In genomic region chr15:39781147-39781966, GRCh38 we compare ENCODE assay signal across 8 cellular contexts. TPM values are rescaled to one million over a fixed set of nuclear protein-coding genes. Genes with fewer than 3 reads are reported as not detected.
A peak's percentile ranks its signal among the peaks of the same experiment; 100 is the strongest.
DNase-seq lines count a peak whose midpoint lies in the region; ATAC-seq and TF ChIP-seq lines count a peak whose summit lies in the region.

No MANE protein-coding gene starts in this region.

- intact Hi-C loops in CD8-positive, alpha-beta T cell (cut with DNase I, micrococcal nuclease) = loop anchor here (5.0 to 10.0 kb wide), 7 partner anchors 141 to 1336 kb away; partner anchors contain the start of genes GPR176 (in 1 of the 2), INAFM2 (in 1 of the 2), INO80 (in 1 of the 2) and KNL1 (in 1 of the 2)

- no peak overlapping the region for H3K4me3 ChIP-seq in CD8-positive, alpha-beta T cell (ENCODE audit: low read depth, low read length)
- peak overlapping the region; percentile 94 for H3K4me3 ChIP-seq in HUES64 (ENCODE audit: low read length)

- peaks cover 20% of the 10 kb centered on the region for H3K4me1 ChIP-seq in CD8-positive, alpha-beta T cell (ENCODE audit: insufficient read depth, low read length)
- peaks cover 37% of the 10 kb centered on the region for H3K4me1 ChIP-seq in HUES64 (ENCODE audit: insufficient read depth, low read length)

- H3K9me3 Mint-ChIP-seq in CD8-positive, alpha-beta T cell = no peaks in the 10 kb centered on the region
- H3K9me3 Mint-ChIP-seq in activated T-helper 17 cell treated with anti-CD3 and anti-CD28 coated beads, Interleukin-2, amount 50 U/mL, for 72 hours = no peaks in the 10 kb centered on the region
- H3K9me3 Mint-ChIP-seq in naive B cell = no peaks in the 10 kb centered on the region

- peak overlapping the region; percentile 19 for H3K27ac Mint-ChIP-seq in CD8-positive, alpha-beta T cell
- peak overlapping the region; percentile 75 for H3K27ac Mint-ChIP-seq in activated T-helper 17 cell treated with anti-CD3 and anti-CD28 coated beads, Interleukin-2, amount 50 U/mL, for 72 hours
- peak overlapping the region in 2 of 6 donors; percentile 11 to 70 for H3K27ac Mint-ChIP-seq in naive B cell

- CTCF ChIA-PET in CD8-positive, alpha-beta T cell (lab: Charles Lee) = interaction anchor here (0.7 kb wide), 1 partner anchor 526 kb away, joined by 4 read pairs; no protein-coding TSS in a partner anchor

- H3K27ac ChIP-seq in CD8-positive, alpha-beta T cell (ENCODE audit: low read depth, low read length) = peak overlapping the region; percentile 68
- H3K27ac ChIP-seq in HUES64 (ENCODE audit: low read depth, low read length) = no peak overlapping the region

- peaks cover 2% of the 10 kb centered on the region for H3K27me3 Mint-ChIP-seq in CD8-positive, alpha-beta T cell (ENCODE audit: low read depth)
- H3K27me3 Mint-ChIP-seq in activated T-helper 17 cell treated with anti-CD3 and anti-CD28 coated beads, Interleukin-2, amount 50 U/mL, for 72 hours = peaks cover 3% of the 10 kb centered on the region
- H3K27me3 Mint-ChIP-seq in naive B cell = peaks cover 4 to 13% (median 11%) of the 10 kb centered on the region in 3 donors

- H3K4me3 Mint-ChIP-seq in CD8-positive, alpha-beta T cell = peak overlapping the region; percentile 85
- H3K4me3 Mint-ChIP-seq in activated T-helper 17 cell treated with anti-CD3 and anti-CD28 coated beads, Interleukin-2, amount 50 U/mL, for 72 hours = peak overlapping the region; percentile 82
- H3K4me3 Mint-ChIP-seq in naive B cell = peak overlapping the region in 7 of 8 donors; percentile 3 to 99 (median 94)

- WGBS in HUES64 = 87% methylated on average over 4 of the region's 4 CpGs

- no peaks in the 10 kb centered on the region for H3K36me3 ChIP-seq in CD8-positive, alpha-beta T cell (ENCODE audit: insufficient read depth, low read length)
- no peaks in the 10 kb centered on the region for H3K36me3 ChIP-seq in HUES64 (ENCODE audit: insufficient read depth, low read length)

- H3K36me3 Mint-ChIP-seq in CD8-positive, alpha-beta T cell = peaks cover 16% of the 10 kb centered on the region
- H3K36me3 Mint-ChIP-seq in activated T-helper 17 cell treated with anti-CD3 and anti-CD28 coated beads, Interleukin-2, amount 50 U/mL, for 72 hours (ENCODE audit: low read depth) = no peaks in the 10 kb centered on the region
- H3K36me3 Mint-ChIP-seq in naive B cell = no peaks in the 10 kb centered on the region

- TF ChIP-seq CTCF in CD8-positive, alpha-beta T cell (IDR thresholded peaks at IDR 0.05) = no peak

- no peak overlapping the region for H3K9ac ChIP-seq in HUES64 (ENCODE audit: low read depth, low read length)

- H3K9me3 ChIP-seq in CD8-positive, alpha-beta T cell (ENCODE audit: low read length) = no peaks in the 10 kb centered on the region
- H3K9me3 ChIP-seq in HUES64 (ENCODE audit: insufficient read depth, low read depth, low read length) = no peaks in the 10 kb centered on the region

- H3K27me3 ChIP-seq in CD8-positive, alpha-beta T cell (ENCODE audit: insufficient read depth, low read length) = no peaks in the 10 kb centered on the region
- H3K27me3 ChIP-seq in HUES64 (ENCODE audit: insufficient read depth, low read length) = no peaks in the 10 kb centered on the region

- peaks cover 43% of the 10 kb centered on the region for H3K4me1 Mint-ChIP-seq in CD8-positive, alpha-beta T cell (ENCODE audit: low read depth)
- peaks cover 31% of the 10 kb centered on the region for H3K4me1 Mint-ChIP-seq in activated T-helper 17 cell treated with anti-CD3 and anti-CD28 coated beads, Interleukin-2, amount 50 U/mL, for 72 hours
- peaks cover 17 to 43% (median 27%) of the 10 kb centered on the region in 3 donors for H3K4me1 Mint-ChIP-seq in naive B cell

- POLR2A ChIA-PET in CD8-positive, alpha-beta T cell (lab: Charles Lee) = interaction anchor here (1.4 kb wide), 1 partner anchor 8 kb away, joined by 4 read pairs; no protein-coding TSS in a partner anchor

- no peak for ATAC-seq in CD8-positive, alpha-beta T cell
- ATAC-seq in activated T-helper 17 cell treated with anti-CD3 and anti-CD28 coated beads, Interleukin-2, amount 50 U/mL, for 72 hours (replicated peaks) = no peak
- ATAC-seq in naive B cell (ENCODE audit: low read depth in 2 of 2) = no peak
- no peak for ATAC-seq in HG03108 (IDR thresholded peaks at IDR 0.05; ENCODE audit: unreplicated experiment)

- DNase-seq in CD8-positive, alpha-beta T cell = no peak
- DNase-seq in naive B cell = no peak
- no peak for DNase-seq in SW 1271 (lab: John Stamatoyannopoulos, UW)
- DNase-seq in SIG-M5 treated with dmso at 0.1 percent for 504 hours (lab: John Stamatoyannopoulos, UW; ENCODE audit: unreplicated experiment) = no peak
- no peak for DNase-seq in stimulated activated CD4-positive, alpha-beta T cell treated with anti-CD3 and anti-CD28 coated beads, Interleukin-1b, Interleukin-23, amount 100 ng/mL, for 48 hours

RNA-seq across cellular contexts. Expression of gene FSIP1, which starts 1.3 kb away (rescaled TPM):
- under 1 TPM; 0.22 to 0.64 TPM for total RNA-seq in CD8-positive, alpha-beta T cell
- 0.90 TPM for polyA plus RNA-seq in HUES64 (2013, experiment 1 of 2)
- polyA plus RNA-seq in HUES64 (2013, experiment 2 of 2) = 1.6 TPM
- total RNA-seq in activated T-helper 17 cell treated with anti-CD3 and anti-CD28 coated beads, Interleukin-2, amount 50 U/mL, for 72 hours = under 1 TPM; 0.32 to 0.34 TPM
- polyA plus RNA-seq in naive B cell (ENCODE audit: low read depth in 6 of 6) = under 1 TPM; 0.14 to 0.44 (median 0.27) TPM
